In the genomic region with DNA sequence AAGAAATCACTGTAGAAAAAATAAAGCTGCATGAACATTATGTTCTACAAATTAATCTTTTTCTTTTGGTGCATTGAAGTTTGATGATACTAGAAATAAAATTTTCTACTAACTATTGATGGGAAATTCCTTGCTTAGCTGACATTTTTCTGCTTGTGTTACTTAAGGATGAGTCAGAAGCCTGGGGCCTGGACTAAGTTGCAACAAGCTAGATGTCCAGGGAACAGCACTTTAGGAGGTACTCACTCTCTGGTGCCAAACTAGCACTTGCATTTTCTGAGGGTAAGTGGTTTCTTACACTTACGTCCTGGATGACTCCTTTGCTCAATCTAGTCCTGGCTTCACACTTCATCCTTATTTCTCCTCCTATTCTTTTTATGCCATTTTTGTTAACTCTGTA, we compare ENCODE assay signal across 18 cellular contexts.
DNase-seq lines count a peak whose midpoint lies in the region; ATAC-seq, FAIRE-seq and TF ChIP-seq lines count a peak whose summit lies in the region.
"Had no signal": no experiment of that assay in that cellular context is flagged by ENCODE, and none has a peak within 500 bp of the region (broad histone marks: within the 10 kb centered on the region; RNA-seq: fewer than 3 reads in every experiment).

No MANE protein-coding gene starts in this region.

- 69 to 77% methylated on average over 1 of the region's 1 CpG for WGBS in aorta, 2 donors

- no peaks in the 10 kb centered on the region for H3K4me1 Mint-ChIP-seq in activated CD4-positive, alpha-beta memory T cell treated with anti-CD3 and anti-CD28 coated beads for 36 hours (ENCODE audit: low read depth)
- H3K4me1 Mint-ChIP-seq: B cell; CD4-positive, CD25-positive, alpha-beta regulatory T cell had no signal

- CTCF ChIA-PET in activated CD4-positive, alpha-beta memory T cell treated with anti-CD3 and anti-CD28 coated beads for 36 hours (lab: Charles Lee): no interaction called here

- H3K27ac ChIP-seq in foreskin keratinocyte (no peak overlapping the region), aorta (ENCODE audit: low read depth in 1 of 2, low read length in 2 of 2) (no peak overlapping the region)

- H3K4me3 ChIP-seq in MG63: no peak overlapping the region
- no peak overlapping the region for H3K4me3 ChIP-seq in bronchial epithelial cell (ENCODE audit: low read depth, low read length)
- H3K4me3 ChIP-seq in aorta (ENCODE audit: low read length in 2 of 2): no peak overlapping the region

- peaks cover 7% of the 10 kb centered on the region for H3K9me3 ChIP-seq in MG63
- H3K9me3 ChIP-seq in aorta (ENCODE audit: control insufficient read depth, low read length): no peaks in the 10 kb centered on the region

- no peaks in the 10 kb centered on the region for H3K36me3 Mint-ChIP-seq in activated CD4-positive, alpha-beta memory T cell treated with anti-CD3 and anti-CD28 coated beads for 36 hours
- H3K36me3 Mint-ChIP-seq: CD4-positive, CD25-positive, alpha-beta regulatory T cell had no signal

- no peak for FAIRE-seq in bronchial epithelial cell (lab: Jason Lieb, UNC)
- FAIRE-seq: H54, RCC 7860 had no signal

- H3K36me3 ChIP-seq in MG63: no peaks in the 10 kb centered on the region
- H3K36me3 ChIP-seq in bronchial epithelial cell (ENCODE audit: control insufficient read depth, insufficient read depth, low read length): no peaks in the 10 kb centered on the region
- no peaks in the 10 kb centered on the region for H3K36me3 ChIP-seq in aorta (ENCODE audit: control insufficient read depth in 1 of 2, insufficient read depth in 2 of 2, low read length in 1 of 2)

- H3K4me1 ChIP-seq in foreskin keratinocyte: no peaks in the 10 kb centered on the region
- no peaks in the 10 kb centered on the region for H3K4me1 ChIP-seq in aorta (ENCODE audit: control insufficient read depth in 1 of 2, insufficient read depth in 2 of 2, low read length in 2 of 2)
- H3K4me1 ChIP-seq: Caco-2 had no signal

- H3K27me3 ChIP-seq in MG63 (no peaks in the 10 kb centered on the region), bronchial epithelial cell (ENCODE audit: control insufficient read depth, insufficient read depth, low read length) (no peaks in the 10 kb centered on the region), foreskin keratinocyte (no peaks in the 10 kb centered on the region), aorta (ENCODE audit: control insufficient read depth in 1 of 2, insufficient read depth in 2 of 2, low read length in 1 of 2) (no peaks in the 10 kb centered on the region)

- DNase-seq in AG20443 (ENCODE audit: low spot score) (peak; percentile 13), MG63 (peak; percentile 33), bronchial epithelial cell (ENCODE audit: low read depth) (peak; percentile 90), foreskin keratinocyte (peak; percentile 62 to 88), aorta (no peak), NK-92 (lab: John Stamatoyannopoulos, UW; ENCODE audit: unreplicated experiment) (no peak)
- no peak for DNase-seq in activated CD4-positive, alpha-beta memory T cell treated with anti-CD3 and anti-CD28 coated beads for 36 hours
- DNase-seq: Caco-2; CD4-positive, CD25-positive, alpha-beta regulatory T cell; HFFc6; NCI-H1105; NCI-H1694; NCI-H2227 treated with DMSO at 0.1 percent for 48 hours; NCI-H524 treated with DMSO at 0.1 percent for 48 hours; SHP77 treated with DMSO at 0.1 percent for 48 hours had no signal

- POLR2A ChIA-PET in activated CD4-positive, alpha-beta memory T cell treated with anti-CD3 and anti-CD28 coated beads for 36 hours (lab: Charles Lee): no interaction called here

- no peak overlapping the region for H3K27ac Mint-ChIP-seq in activated CD4-positive, alpha-beta memory T cell treated with anti-CD3 and anti-CD28 coated beads for 36 hours
- H3K27ac Mint-ChIP-seq: B cell; CD4-positive, CD25-positive, alpha-beta regulatory T cell; HFFc6 had no signal

- H3K9me3 Mint-ChIP-seq in activated CD4-positive, alpha-beta memory T cell treated with anti-CD3 and anti-CD28 coated beads for 36 hours: peaks cover 22% of the 10 kb centered on the region

- no peak overlapping the region for H3K4me3 Mint-ChIP-seq in activated CD4-positive, alpha-beta memory T cell treated with anti-CD3 and anti-CD28 coated beads for 36 hours
- H3K4me3 Mint-ChIP-seq: B cell; CD4-positive, CD25-positive, alpha-beta regulatory T cell; HFFc6 had no signal

- no peaks in the 10 kb centered on the region for H3K27me3 Mint-ChIP-seq in activated CD4-positive, alpha-beta memory T cell treated with anti-CD3 and anti-CD28 coated beads for 36 hours
- H3K27me3 Mint-ChIP-seq: B cell; CD4-positive, CD25-positive, alpha-beta regulatory T cell had no signal

- intact Hi-C loops in aorta (cut with DNase I): no loop called here
- intact Hi-C loops in activated CD4-positive, alpha-beta memory T cell treated with anti-CD3 and anti-CD28 coated beads for 36 hours (cut with micrococcal nuclease): no loop called here

- ATAC-seq in foreskin keratinocyte (peak; percentile 73), aorta (ENCODE audit: low FRiP score) (no peak)

- TF ChIP-seq CTCF in bronchial epithelial cell (IDR thresholded peaks at IDR 0.05; ENCODE audit: insufficient read depth, low read length, severe bottlenecking) (no peak), foreskin keratinocyte (conservative IDR thresholded peaks at IDR 0.05) (no peak)

Comparison
In these comparisons a context has a peak if more than half of its experiments do, and no peak if none do; other contexts are left out.
1. DNase-seq: peak in AG20443 (single experiment), MG63 (single experiment), bronchial epithelial cell (single experiment) and foreskin keratinocyte (2 of 2); none in aorta (0 of 2), NK-92 (single experiment) and activated CD4-positive, alpha-beta memory T cell treated with anti-CD3 and anti-CD28 coated beads for 36 hours (single experiment).